In genomic region chr4:117740736-117741135, GRCh38 we compare ENCODE assay signal across 28 cellular contexts.
"Had no signal": no experiment of that assay in that cellular context is flagged by ENCODE, and none has a peak within 500 bp of the region (broad histone marks: within the 10 kb centered on the region; RNA-seq: fewer than 3 reads in every experiment).

No MANE protein-coding gene starts in this region.

- H3K27ac Mint-ChIP-seq: effector memory CD8-positive, alpha-beta T cell; immature natural killer cell; naive thymus-derived CD8-positive, alpha-beta T cell; nephron progenitor cell; stimulated activated effector memory CD8-positive, alpha-beta T cell treated with anti-CD3 and anti-CD28 coated beads, Interleukin-12 subunit alpha, Interleukin-12 subunit beta, amount 100 ng/mL, for 72 hours; type B pancreatic cell had no signal

- H3K4me3 ChIP-seq: esophagus squamous epithelium, heart right ventricle, lower lobe of right lung, prostate gland, sigmoid colon, testis, tibial artery had no signal

- H3K36me3 ChIP-seq: esophagus squamous epithelium, heart right ventricle, lower lobe of right lung, prostate gland, sigmoid colon, tibial artery had no signal

- H3K9me3 Mint-ChIP-seq: type B pancreatic cell had no signal

- H3K27ac ChIP-seq: esophagus squamous epithelium, heart right ventricle, lower lobe of right lung, prostate gland, sigmoid colon, testis, tibial artery had no signal

- DNase-seq: cortex of kidney; effector memory CD8-positive, alpha-beta T cell; erythroblast; esophagus squamous epithelium; foreskin melanocyte; glutamatergic neuron; heart right ventricle; hippocampal formation; immature natural killer cell; islet precursor cell; kidney glomerular epithelial cell; left colon; left ventricle myocardium superior; lower lobe of right lung; naive thymus-derived CD8-positive, alpha-beta T cell; nephron progenitor cell; nucleus accumbens; right cardiac atrium; sigmoid colon; stimulated activated CD4-positive, alpha-beta T cell treated with anti-CD3 and anti-CD28 coated beads, Interleukin-2, amount 100 ng/mL, for 24 hours; stimulated activated CD4-positive, alpha-beta T cell treated with anti-CD3 and anti-CD28 coated beads, Interleukin-4, amount 100 ng/mL, for 24 hours; stimulated activated naive CD8-positive, alpha-beta T cell treated with anti-CD3 and anti-CD28 coated beads, Interleukin-15, Interleukin-2, amounts not matched to agents 100 U/mL and 50 U/mL, for 24 hours; substantia nigra; testis; tibial artery had no signal

- H3K4me1 Mint-ChIP-seq: immature natural killer cell; nephron progenitor cell; stimulated activated effector memory CD8-positive, alpha-beta T cell treated with anti-CD3 and anti-CD28 coated beads, Interleukin-12 subunit alpha, Interleukin-12 subunit beta, amount 100 ng/mL, for 72 hours had no signal

- H3K27me3 Mint-ChIP-seq: effector memory CD8-positive, alpha-beta T cell; naive thymus-derived CD8-positive, alpha-beta T cell; type B pancreatic cell had no signal

- H3K9me3 ChIP-seq: esophagus squamous epithelium, lower lobe of right lung, prostate gland, sigmoid colon, testis, tibial artery had no signal

- H3K27me3 ChIP-seq: esophagus squamous epithelium, heart right ventricle, sigmoid colon, testis, tibial artery had no signal

- H3K4me3 Mint-ChIP-seq: effector memory CD8-positive, alpha-beta T cell; immature natural killer cell; naive thymus-derived CD8-positive, alpha-beta T cell; nephron progenitor cell; stimulated activated effector memory CD8-positive, alpha-beta T cell treated with anti-CD3 and anti-CD28 coated beads, Interleukin-12 subunit alpha, Interleukin-12 subunit beta, amount 100 ng/mL, for 72 hours; type B pancreatic cell had no signal

- H3K4me1 ChIP-seq: esophagus squamous epithelium, heart right ventricle, lower lobe of right lung, prostate gland, sigmoid colon, testis, tibial artery had no signal

- ATAC-seq: effector memory CD8-positive, alpha-beta T cell; heart right ventricle; left colon; left ventricle myocardium superior; lower lobe of right lung; naive thymus-derived CD8-positive, alpha-beta T cell; right cardiac atrium; stimulated activated effector memory CD8-positive, alpha-beta T cell treated with anti-CD3 and anti-CD28 coated beads, Interleukin-12 subunit alpha, Interleukin-12 subunit beta, amount 100 ng/mL, for 72 hours; stimulated activated naive CD8-positive, alpha-beta T cell treated with anti-CD3 and anti-CD28 coated beads, Interleukin-15, Interleukin-2, amounts not matched to agents 100 U/mL and 50 U/mL, for 24 hours had no signal

- H3K36me3 Mint-ChIP-seq: immature natural killer cell; naive thymus-derived CD8-positive, alpha-beta T cell; stimulated activated effector memory CD8-positive, alpha-beta T cell treated with anti-CD3 and anti-CD28 coated beads, Interleukin-12 subunit alpha, Interleukin-12 subunit beta, amount 100 ng/mL, for 72 hours; type B pancreatic cell had no signal
